ENCODE assay signal across 9 cellular contexts in genomic region chr12:6430990-6431353, GRCh38. TPM values are rescaled to one million over a fixed set of nuclear protein-coding genes. Genes with fewer than 3 reads are reported as not detected.
DNase-seq lines count a peak whose midpoint lies in the region; ATAC-seq and TF ChIP-seq lines count a peak whose summit lies in the region.
"Had no signal": no experiment of that assay in that cellular context is flagged by ENCODE, and none has a peak within 500 bp of the region (broad histone marks: within the 10 kb centered on the region; RNA-seq: fewer than 3 reads in every experiment).

No MANE protein-coding gene starts in this region.

- POLR2A ChIA-PET in HEK293 (lab: Yijun Ruan, JAX) (no interaction called here), activated B cell treated with CpG ODN at 0.5 μM for 24 hours (lab: Charles Lee) (no interaction called here)

- no peaks in the 10 kb centered on the region for H3K27me3 Mint-ChIP-seq in activated B cell treated with CpG ODN at 0.5 μM for 24 hours
- no peaks in the 10 kb centered on the region for H3K27me3 Mint-ChIP-seq in glutamatergic neuron (ENCODE audit: unreplicated experiment)
- H3K27me3 Mint-ChIP-seq in stimulated activated memory B cell treated with anti-CD40 and anti-IgM and Interleukin-4, amounts not matched to agents 10 μg/mL and 1 μg/mL and 100 μg/mL, for 72 hours = no peaks in the 10 kb centered on the region

- no peaks in the 10 kb centered on the region for H3K9me3 Mint-ChIP-seq in activated B cell treated with CpG ODN at 0.5 μM for 24 hours
- H3K9me3 Mint-ChIP-seq in glutamatergic neuron (ENCODE audit: unreplicated experiment) = no peaks in the 10 kb centered on the region
- H3K9me3 Mint-ChIP-seq in stimulated activated memory B cell treated with anti-CD40 and anti-IgM and Interleukin-4, amounts not matched to agents 10 μg/mL and 1 μg/mL and 100 μg/mL, for 72 hours = no peaks in the 10 kb centered on the region

- peak overlapping the region; percentile 65 for H3K27ac Mint-ChIP-seq in activated B cell treated with CpG ODN at 0.5 μM for 24 hours
- peak overlapping the region; percentile 36 for H3K27ac Mint-ChIP-seq in glutamatergic neuron (ENCODE audit: unreplicated experiment)
- peak overlapping the region; percentile 95 for H3K27ac Mint-ChIP-seq in stimulated activated memory B cell treated with anti-CD40 and anti-IgM and Interleukin-4, amounts not matched to agents 10 μg/mL and 1 μg/mL and 100 μg/mL, for 72 hours

- TF ChIP-seq CTCF in HEK293 (tag by site-specific recombination; IDR thresholded peaks at IDR 0.05) = no peak
- TF ChIP-seq CTCF in activated B cell treated with CpG ODN at 0.5 μM for 24 hours (IDR thresholded peaks at IDR 0.05) = no peak
- no peak for TF ChIP-seq CTCF in glutamatergic neuron (IDR thresholded peaks at IDR 0.05; ENCODE audit: partially characterized antibody, unreplicated experiment)

- intact Hi-C loops in activated B cell treated with CpG ODN at 0.5 μM for 24 hours (cut with micrococcal nuclease) = loop anchor here (1.0 kb wide), 1 partner anchor 21 kb away; the partner anchor contains the start of gene TAPBPL

- DNase-seq in activated B cell treated with CpG ODN at 0.5 μM for 24 hours (no peak), glutamatergic neuron (no peak), NCI-H2171 (lab: John Stamatoyannopoulos, UW) (no peak), OCI-M2 (lab: John Stamatoyannopoulos, UW; ENCODE audit: unreplicated experiment) (no peak)

- H3K27ac ChIP-seq in HEK293 (ENCODE audit: extremely low read depth, low read depth, low read length) = no peak overlapping the region

- peaks cover 66% of the 10 kb centered on the region for H3K4me1 Mint-ChIP-seq in activated B cell treated with CpG ODN at 0.5 μM for 24 hours
- H3K4me1 Mint-ChIP-seq in glutamatergic neuron (ENCODE audit: low read depth, unreplicated experiment) = peaks cover 11% of the 10 kb centered on the region
- H3K4me1 Mint-ChIP-seq in stimulated activated memory B cell treated with anti-CD40 and anti-IgM and Interleukin-4, amounts not matched to agents 10 μg/mL and 1 μg/mL and 100 μg/mL, for 72 hours = peaks cover 75% of the 10 kb centered on the region

- 0 out of 2 replicates have a peak, but pooled peaks cover 4% of the 10 kb centered on the region for H3K4me1 ChIP-seq in HEK293 (ENCODE audit: control insufficient read depth, insufficient read depth, low read length)

- no peaks in the 10 kb centered on the region for H3K36me3 ChIP-seq in HEK293 (ENCODE audit: control insufficient read depth in 2 of 2, insufficient read depth in 1 of 2, low read length in 2 of 2)

- H3K9me3 ChIP-seq in HEK293 (ENCODE audit: control insufficient read depth, insufficient read depth, low read depth, low read length) = no peaks in the 10 kb centered on the region

- H3K4me3 Mint-ChIP-seq in activated B cell treated with CpG ODN at 0.5 μM for 24 hours = peak overlapping the region; percentile 58
- no peak overlapping the region for H3K4me3 Mint-ChIP-seq in glutamatergic neuron (ENCODE audit: unreplicated experiment)
- peak overlapping the region; percentile 65 for H3K4me3 Mint-ChIP-seq in stimulated activated memory B cell treated with anti-CD40 and anti-IgM and Interleukin-4, amounts not matched to agents 10 μg/mL and 1 μg/mL and 100 μg/mL, for 72 hours

- H3K36me3 Mint-ChIP-seq in activated B cell treated with CpG ODN at 0.5 μM for 24 hours (ENCODE audit: low read depth) (no peaks in the 10 kb centered on the region), glutamatergic neuron (ENCODE audit: unreplicated experiment) (no peaks in the 10 kb centered on the region)
- no peaks in the 10 kb centered on the region for H3K36me3 Mint-ChIP-seq in stimulated activated memory B cell treated with anti-CD40 and anti-IgM and Interleukin-4, amounts not matched to agents 10 μg/mL and 1 μg/mL and 100 μg/mL, for 72 hours

- H3K4me3 ChIP-seq in HEK293 (ENCODE audit: low read depth, low read length) = no peak overlapping the region

- ATAC-seq in activated B cell treated with CpG ODN at 0.5 μM for 24 hours (ENCODE audit: low read depth) = no peak
- ATAC-seq in stimulated activated memory B cell treated with anti-CD40 and anti-IgM and Interleukin-4, amounts not matched to agents 10 μg/mL and 1 μg/mL and 100 μg/mL, for 72 hours = no peak
- ATAC-seq in HG03139 (IDR thresholded peaks at IDR 0.05; ENCODE audit: unreplicated experiment) = no peak
- ATAC-seq in GM21528 (IDR thresholded peaks at IDR 0.05; ENCODE audit: low FRiP score, unreplicated experiment) = no peak

- CTCF ChIA-PET in HEK293 (lab: Yijun Ruan, JAX) (no interaction called here), activated B cell treated with CpG ODN at 0.5 μM for 24 hours (lab: Charles Lee) (no interaction called here)

TF ChIP-seq in HEK293, 187 proteins besides CTCF, POLR2A, EP300 and RAD21:
- no peak for TF ChIP-seq ZNF23 (tag by site-specific recombination; IDR thresholded peaks at IDR 0.05; ENCODE audit: borderline replicate concordance)
- TF ChIP-seq ZNF335 (tag by site-specific recombination; conservative IDR thresholded peaks at IDR 0.05) = peak; percentile 52; the same call in 1 of the 2 replicates
- 0 out of 2 replicates have a peak, but pooled peaks have one; percentile 4 for TF ChIP-seq ZFP37 (tag by site-specific recombination; IDR thresholded peaks at IDR 0.05)

RNA-seq across cellular contexts. Expression of gene CD27, which starts 13.8 kb away (rescaled TPM):
- 39.3 and 43.8 TPM in 2 replicates for total RNA-seq in activated B cell treated with CpG ODN at 0.5 μM for 24 hours
- not detected for total RNA-seq in glutamatergic neuron (ENCODE audit: unreplicated experiment)

RNA-seq across cellular contexts. Expression of gene TAPBPL, which starts 20.9 kb away (rescaled TPM):
- total RNA-seq in activated B cell treated with CpG ODN at 0.5 μM for 24 hours (52.5 and 64.0 TPM in 2 replicates), glutamatergic neuron (ENCODE audit: unreplicated experiment) (0.96 TPM)

RNA-seq across cellular contexts. Expression of gene VAMP1, which starts 39.5 kb away (rescaled TPM):
- total RNA-seq in activated B cell treated with CpG ODN at 0.5 μM for 24 hours (32.9 and 34.5 TPM in 2 replicates), glutamatergic neuron (ENCODE audit: unreplicated experiment) (14.0 TPM)

RNA-seq across cellular contexts. Expression of gene LTBR, which starts 47.0 kb away (rescaled TPM):
- total RNA-seq in activated B cell treated with CpG ODN at 0.5 μM for 24 hours = 0.33 TPM in 1 of 2 replicates, not detected in the other
- not detected for total RNA-seq in glutamatergic neuron (ENCODE audit: unreplicated experiment)

RNA-seq across cellular contexts. Expression of gene SCNN1A, which starts 55.6 kb away (rescaled TPM):
- not detected in 2 replicates for total RNA-seq in activated B cell treated with CpG ODN at 0.5 μM for 24 hours
- total RNA-seq in glutamatergic neuron (ENCODE audit: unreplicated experiment) = 0.74 TPM
- total RNA-seq: T-helper 1 cell treated with Interleukin-12 subunit alpha and Interleukin-12 subunit beta and Interleukin-4 antibody, amounts not matched to agents 30 ng/mL and 1 ng/mL, for 36 hours had no signal

Comparison
In these comparisons a context has a peak if more than half of its experiments do, and no peak if none do; other contexts are left out.
1. H3K27ac Mint-ChIP-seq: peak in every context shown above with its lines; median percentile 95 in stimulated activated memory B cell treated with anti-CD40 and anti-IgM and Interleukin-4, amounts not matched to agents 10 μg/mL and 1 μg/mL and 100 μg/mL, for 72 hours; 65 in activated B cell treated with CpG ODN at 0.5 μM for 24 hours; 36 in glutamatergic neuron.
2. RNA of gene CD27, which starts 13.8 kb away (total RNA-seq): 39.3 to 43.8 TPM in activated B cell treated with CpG ODN at 0.5 μM for 24 hours; not detected in glutamatergic neuron (single experiment); every median in the first group is over 10 times any median in the second.
3. RNA of gene TAPBPL, which starts 20.9 kb away (total RNA-seq): 52.5 to 64.0 TPM in activated B cell treated with CpG ODN at 0.5 μM for 24 hours; 0.96 TPM in glutamatergic neuron (single experiment); every median in the first group is over 10 times any median in the second.